7 cellular contexts compared by ENCODE assay signal in the genomic region with DNA sequence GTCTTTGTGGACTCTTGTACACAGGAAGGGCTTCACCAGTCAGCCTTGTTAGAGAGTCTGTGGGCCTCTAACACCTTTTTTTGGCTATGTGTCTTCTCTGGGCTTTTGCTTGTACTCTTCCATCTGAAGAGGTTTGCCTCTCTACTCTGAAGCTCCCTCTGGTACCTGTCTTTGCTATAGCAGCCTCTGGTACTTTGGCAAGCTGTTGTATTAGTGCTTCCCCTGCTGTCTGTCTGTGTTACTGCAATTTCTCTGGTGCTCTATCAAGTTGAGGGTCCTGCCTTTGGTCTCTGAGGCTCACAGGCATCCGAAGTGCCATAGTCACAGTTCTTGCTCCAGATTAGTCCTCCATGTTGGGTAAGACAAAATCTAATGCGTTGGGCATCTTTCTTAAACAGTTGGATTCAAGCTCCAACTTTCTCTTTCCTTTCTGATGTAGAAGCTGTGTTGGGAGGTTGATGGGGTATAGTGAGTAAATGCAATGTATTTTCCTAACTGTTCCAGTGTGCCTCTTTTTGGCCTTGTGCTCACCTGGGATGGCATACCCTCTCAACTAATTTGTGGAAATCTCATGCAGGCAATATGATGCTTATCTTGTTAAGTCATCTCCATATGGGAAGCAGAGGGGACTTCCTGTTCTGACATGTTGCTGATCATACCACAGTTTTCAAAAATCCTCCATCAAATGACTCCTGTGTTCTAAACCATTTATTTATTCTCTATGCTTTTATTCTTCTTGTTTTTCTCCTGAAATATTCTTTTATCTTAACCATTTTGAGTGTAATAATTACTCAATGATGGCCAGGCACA.
DNase-seq lines count a peak whose midpoint lies in the region; ATAC-seq and TF ChIP-seq lines count a peak whose summit lies in the region.

No MANE protein-coding gene starts in this region.

- peak; percentile 63 for ATAC-seq in GM19025 (IDR thresholded peaks at IDR 0.05; ENCODE audit: low read depth, unreplicated experiment)
- ATAC-seq in GM18858 (IDR thresholded peaks at IDR 0.05; ENCODE audit: unreplicated experiment): no peak

- no peaks in the 10 kb centered on the region for H3K9me3 Mint-ChIP-seq in osteocyte (ENCODE audit: unreplicated experiment)

- H3K4me3 Mint-ChIP-seq in osteocyte (ENCODE audit: unreplicated experiment): no peak overlapping the region

- TF ChIP-seq CTCF in LNCAP (IDR thresholded peaks at IDR 0.05): peak; percentile 73
- TF ChIP-seq CTCF in osteocyte (IDR thresholded peaks at IDR 0.05): peak; percentile 40

- H3K27ac Mint-ChIP-seq in osteocyte (ENCODE audit: unreplicated experiment): no peak overlapping the region

- no peaks in the 10 kb centered on the region for H3K27me3 Mint-ChIP-seq in osteocyte (ENCODE audit: unreplicated experiment)

- H3K4me1 Mint-ChIP-seq in osteocyte (ENCODE audit: unreplicated experiment): peaks cover 19% of the 10 kb centered on the region

- no peak for TF ChIP-seq POLR2A in erythroblast (IDR thresholded peaks at IDR 0.05; ENCODE audit: low read length)

- peaks cover 54% of the 10 kb centered on the region for H3K36me3 Mint-ChIP-seq in osteocyte (ENCODE audit: unreplicated experiment)

- DNase-seq in DMS153 treated with DMSO at 0.1 percent for 48 hours (lab: John Stamatoyannopoulos, UW; ENCODE audit: unreplicated experiment) (peak; percentile 10), T follicular helper cell (ENCODE audit: low read depth) (peak; percentile 10), erythroblast (lab: John Stamatoyannopoulos, UW) (peak; percentile 56 to 65), osteocyte (ENCODE audit: extremely low spot score, unreplicated experiment) (no peak)
